10 cellular contexts compared by ENCODE assay signal in genomic region chr4:23614284-23614892, GRCh38.
DNase-seq lines count a peak whose midpoint lies in the region; TF ChIP-seq lines count a peak whose summit lies in the region.
"Had no signal": no experiment of that assay in that cellular context is flagged by ENCODE, and none has a peak within 500 bp of the region (broad histone marks: within the 10 kb centered on the region; RNA-seq: fewer than 3 reads in every experiment).

No MANE protein-coding gene starts in this region.

- H3K9me3 Mint-ChIP-seq in chondrocyte (ENCODE audit: low read depth) (no peaks in the 10 kb centered on the region), osteocyte (ENCODE audit: unreplicated experiment) (no peaks in the 10 kb centered on the region)
- H3K9me3 Mint-ChIP-seq in activated CD4-positive, alpha-beta memory T cell treated with anti-CD3 and anti-CD28 coated beads for 36 hours = peaks cover 3% of the 10 kb centered on the region

- no peaks in the 10 kb centered on the region for H3K27me3 ChIP-seq in uterus
- H3K27me3 ChIP-seq: BLaER1 treated with 17β-estradiol and CSF1 and Interleukin-3, amounts not matched to agents 10 nM and 100 nM had no signal

- H3K27ac Mint-ChIP-seq in chondrocyte (ENCODE audit: unreplicated experiment) = no peak overlapping the region
- no peak overlapping the region for H3K27ac Mint-ChIP-seq in osteocyte (ENCODE audit: unreplicated experiment)
- no peak overlapping the region for H3K27ac Mint-ChIP-seq in activated CD4-positive, alpha-beta memory T cell treated with anti-CD3 and anti-CD28 coated beads for 36 hours

- H3K36me3 ChIP-seq in uterus = no peaks in the 10 kb centered on the region
- H3K36me3 ChIP-seq: BLaER1 treated with 17β-estradiol and CSF1 and Interleukin-3, amounts not matched to agents 10 nM and 100 nM had no signal

- intact Hi-C loops in uterus (cut with DNase I; ENCODE audit: low total_unique reads) = no loop called here
- intact Hi-C loops in activated CD4-positive, alpha-beta memory T cell treated with anti-CD3 and anti-CD28 coated beads for 36 hours (cut with micrococcal nuclease) = no loop called here

- no peaks in the 10 kb centered on the region for H3K9me3 ChIP-seq in uterus

- peak; percentile 22 for DNase-seq in SIG-M5 treated with dmso at 0.1 percent for 504 hours (lab: John Stamatoyannopoulos, UW; ENCODE audit: unreplicated experiment)
- no peak for DNase-seq in SIG-M5 (lab: John Stamatoyannopoulos, UW)
- DNase-seq in NCI-H2029 treated with DMSO at 0.1 percent for 48 hours (lab: John Stamatoyannopoulos, UW) = peak; percentile 13
- no peak for DNase-seq in chondrocyte (ENCODE audit: low spot score)
- DNase-seq in osteocyte (ENCODE audit: extremely low spot score, unreplicated experiment) = no peak
- no peak for DNase-seq in G401 (ENCODE audit: low spot score)
- no peak for DNase-seq in uterus
- no peak for DNase-seq in activated CD4-positive, alpha-beta memory T cell treated with anti-CD3 and anti-CD28 coated beads for 36 hours

- CTCF ChIA-PET in activated CD4-positive, alpha-beta memory T cell treated with anti-CD3 and anti-CD28 coated beads for 36 hours (lab: Charles Lee) = no interaction called here

- H3K27ac ChIP-seq in uterus = no peak overlapping the region
- H3K27ac ChIP-seq: BLaER1 treated with 17β-estradiol and CSF1 and Interleukin-3, amounts not matched to agents 10 nM and 100 nM; parathyroid adenoma had no signal

- no peak for TF ChIP-seq POLR2A in uterus (IDR thresholded peaks at IDR 0.05)

- no peaks in the 10 kb centered on the region for H3K27me3 Mint-ChIP-seq in chondrocyte (ENCODE audit: low read depth)
- H3K27me3 Mint-ChIP-seq in osteocyte (ENCODE audit: unreplicated experiment) = peaks cover 8% of the 10 kb centered on the region
- no peaks in the 10 kb centered on the region for H3K27me3 Mint-ChIP-seq in activated CD4-positive, alpha-beta memory T cell treated with anti-CD3 and anti-CD28 coated beads for 36 hours

- H3K4me1 ChIP-seq in uterus = no peaks in the 10 kb centered on the region
- H3K4me1 ChIP-seq: BLaER1 treated with 17β-estradiol and CSF1 and Interleukin-3, amounts not matched to agents 10 nM and 100 nM; parathyroid adenoma had no signal

- in situ Hi-C loops in G401 (cut with HindIII; ENCODE audit: low sequenced_read_pairs) = no loop called here

- H3K36me3 Mint-ChIP-seq in chondrocyte (ENCODE audit: low read depth) = no peaks in the 10 kb centered on the region
- no peaks in the 10 kb centered on the region for H3K36me3 Mint-ChIP-seq in osteocyte (ENCODE audit: unreplicated experiment)
- no peaks in the 10 kb centered on the region for H3K36me3 Mint-ChIP-seq in activated CD4-positive, alpha-beta memory T cell treated with anti-CD3 and anti-CD28 coated beads for 36 hours

- TF ChIP-seq CTCF in chondrocyte (IDR thresholded peaks at IDR 0.05) (peak; percentile 63), osteocyte (IDR thresholded peaks at IDR 0.05) (peak; percentile 51), uterus (IDR thresholded peaks at IDR 0.05) (no peak)

- H3K4me1 Mint-ChIP-seq in chondrocyte (ENCODE audit: low read depth) (no peaks in the 10 kb centered on the region), osteocyte (ENCODE audit: unreplicated experiment) (no peaks in the 10 kb centered on the region)
- H3K4me1 Mint-ChIP-seq in activated CD4-positive, alpha-beta memory T cell treated with anti-CD3 and anti-CD28 coated beads for 36 hours (ENCODE audit: low read depth) = no peaks in the 10 kb centered on the region

- no peak overlapping the region for H3K4me3 Mint-ChIP-seq in chondrocyte (ENCODE audit: unreplicated experiment)
- H3K4me3 Mint-ChIP-seq in osteocyte (ENCODE audit: unreplicated experiment) = no peak overlapping the region
- no peak overlapping the region for H3K4me3 Mint-ChIP-seq in activated CD4-positive, alpha-beta memory T cell treated with anti-CD3 and anti-CD28 coated beads for 36 hours

- H3K4me3 ChIP-seq in uterus = no peak overlapping the region
- H3K4me3 ChIP-seq: BLaER1 treated with 17β-estradiol and CSF1 and Interleukin-3, amounts not matched to agents 10 nM and 100 nM had no signal

- POLR2A ChIA-PET in activated CD4-positive, alpha-beta memory T cell treated with anti-CD3 and anti-CD28 coated beads for 36 hours (lab: Charles Lee) = no interaction called here

Comparison
In these comparisons a context has a peak if more than half of its experiments do, and no peak if none do; other contexts are left out.
1. DNase-seq: peak in SIG-M5 treated with dmso at 0.1 percent for 504 hours (single experiment) and NCI-H2029 treated with DMSO at 0.1 percent for 48 hours (single experiment); none in SIG-M5 (single experiment), chondrocyte (single experiment), osteocyte (single experiment), G401 (single experiment), uterus (0 of 2) and activated CD4-positive, alpha-beta memory T cell treated with anti-CD3 and anti-CD28 coated beads for 36 hours (single experiment).
2. CTCF ChIP-seq: peak in chondrocyte (single experiment) and osteocyte (single experiment); none in uterus (0 of 4).